ENCODE assay signal across 8 cellular contexts in genomic region chr15:73633991-73634495, GRCh38. TPM values are rescaled to one million over a fixed set of nuclear protein-coding genes. Genes with fewer than 3 reads are reported as not detected.
DNase-seq lines count a peak whose midpoint lies in the region; ATAC-seq and TF ChIP-seq lines count a peak whose summit lies in the region.

No MANE protein-coding gene starts in this region.

- H3K36me3 ChIP-seq in Caco-2 (ENCODE audit: control insufficient read depth, insufficient read depth, low read length): no peaks in the 10 kb centered on the region
- no peaks in the 10 kb centered on the region for H3K36me3 ChIP-seq in NT2/D1 (ENCODE audit: insufficient read depth, insufficient read length, low read length)
- no peaks in the 10 kb centered on the region for H3K36me3 ChIP-seq in colonic mucosa
- H3K36me3 ChIP-seq in naive thymus-derived CD4-positive, alpha-beta T cell (ENCODE audit: control insufficient read depth in 2 of 3, insufficient read depth in 3 of 3, low read length in 3 of 3): no peaks in the 10 kb centered on the region

- DNase-seq in Caco-2 (peak in 1 of 2 experiments; percentile 15), NT2/D1 (ENCODE audit: low read depth, low spot score) (no peak), colonic mucosa (no peak), NCI-H774 (lab: John Stamatoyannopoulos, UW) (no peak), left lobe of liver (ENCODE audit: low spot score) (no peak), D341Med (ENCODE audit: low spot score) (no peak)
- DNase-seq in naive thymus-derived CD4-positive, alpha-beta T cell: no peak

- H3K9me3 Mint-ChIP-seq in Caco-2 (ENCODE audit: unreplicated experiment): no peaks in the 10 kb centered on the region
- H3K9me3 Mint-ChIP-seq in naive thymus-derived CD4-positive, alpha-beta T cell: peaks cover 0 to 3% (median 0%) of the 10 kb centered on the region in 11 donors

- H3K27me3 ChIP-seq in Caco-2 (replicated peaks; ENCODE audit: control insufficient read depth, insufficient read depth, low read length) (no peaks in the 10 kb centered on the region), NT2/D1 (ENCODE audit: insufficient read depth, insufficient read length) (no peaks in the 10 kb centered on the region), colonic mucosa (no peaks in the 10 kb centered on the region)
- H3K27me3 ChIP-seq in naive thymus-derived CD4-positive, alpha-beta T cell (ENCODE audit: control insufficient read depth in 2 of 2, insufficient read depth in 2 of 2, low read length in 2 of 2): no peaks in the 10 kb centered on the region

- H3K27ac ChIP-seq in colonic mucosa: peak overlapping the region; percentile 94
- peak overlapping the region; percentile 69 for H3K27ac ChIP-seq in naive thymus-derived CD4-positive, alpha-beta T cell (ENCODE audit: low read depth, low read length)

- TF ChIP-seq CTCF in Caco-2 (IDR thresholded peaks at IDR 0.05; ENCODE audit: insufficient read depth in 1 of 2, low read depth in 1 of 2, low read length in 1 of 2, severe bottlenecking in 1 of 2, unreplicated experiment in 1 of 2) (no peak), colonic mucosa (IDR thresholded peaks at IDR 0.05) (no peak)

- peaks cover 2% of the 10 kb centered on the region for H3K27me3 Mint-ChIP-seq in Caco-2 (ENCODE audit: insufficient read depth, unreplicated experiment)
- peaks cover 5 to 29% (median 12%) of the 10 kb centered on the region in 5 donors for H3K27me3 Mint-ChIP-seq in naive thymus-derived CD4-positive, alpha-beta T cell

- no TSS peak for BruUV-seq in Caco-2 (replicated peaks; lab: Mats Ljungman, UMichigan)

- peaks cover 9% of the 10 kb centered on the region for H3K36me3 Mint-ChIP-seq in Caco-2 (ENCODE audit: insufficient read depth, unreplicated experiment)
- peaks cover 0 to 2% (median 0%) of the 10 kb centered on the region in 5 donors for H3K36me3 Mint-ChIP-seq in naive thymus-derived CD4-positive, alpha-beta T cell

- peaks cover 20% of the 10 kb centered on the region for H3K4me1 Mint-ChIP-seq in Caco-2 (ENCODE audit: low read depth, unreplicated experiment)
- peaks cover 33 to 52% (median 45%) of the 10 kb centered on the region in 7 donors for H3K4me1 Mint-ChIP-seq in naive thymus-derived CD4-positive, alpha-beta T cell

- intact Hi-C loops in Caco-2 (cut with micrococcal nuclease; ENCODE audit: unreplicated experiment): loop anchor here (2.0 to 5.0 kb wide), 2 partner anchors 37 to 49 kb away; no protein-coding TSS in a partner anchor
- intact Hi-C loops in colonic mucosa (cut with DNase I): no loop called here
- intact Hi-C loops in naive thymus-derived CD4-positive, alpha-beta T cell (cut with micrococcal nuclease): loop anchor here (2.0 to 10.0 kb wide), 5 partner anchors 361 to 1818 kb away; partner anchors contain the start of genes PML (in 2 of the 2), STOML1 (in 2 of the 2), ARIH1 (in 1 of the 2) and HEXA (in 1 of the 2)

- H3K9ac ChIP-seq in NT2/D1 (ENCODE audit: insufficient read length, low read depth) (peak overlapping the region; percentile 80), colonic mucosa (ENCODE audit: low read depth in 2 of 2, low read length in 2 of 2) (peak overlapping the region in 1 of 2 donors; percentile 76)

- H3K4me3 ChIP-seq in Caco-2 (ENCODE audit: low read depth, low read length) (peak overlapping the region; percentile 31), NT2/D1 (ENCODE audit: insufficient read length, low read depth) (peak overlapping the region; percentile 53), colonic mucosa (no peak overlapping the region)
- peak overlapping the region; percentile 73 for H3K4me3 ChIP-seq in naive thymus-derived CD4-positive, alpha-beta T cell (ENCODE audit: low read length)

- H3K4me1 ChIP-seq in Caco-2: peaks cover 25% of the 10 kb centered on the region
- no peaks in the 10 kb centered on the region for H3K4me1 ChIP-seq in NT2/D1 (ENCODE audit: insufficient read depth, insufficient read length)
- H3K4me1 ChIP-seq in colonic mucosa: peaks cover 16% of the 10 kb centered on the region
- peaks cover 16 to 22% of the 10 kb centered on the region in 2 donors for H3K4me1 ChIP-seq in naive thymus-derived CD4-positive, alpha-beta T cell (ENCODE audit: control insufficient read depth in 2 of 2, insufficient read depth in 2 of 2, low read length in 2 of 2)

- H3K9me3 ChIP-seq in Caco-2 (no peaks in the 10 kb centered on the region), NT2/D1 (ENCODE audit: insufficient read depth, low read length) (no peaks in the 10 kb centered on the region), colonic mucosa (no peaks in the 10 kb centered on the region)
- H3K9me3 ChIP-seq in naive thymus-derived CD4-positive, alpha-beta T cell (ENCODE audit: control insufficient read depth in 2 of 3, low read length in 3 of 3): no peaks in the 10 kb centered on the region

- H3K4me3 Mint-ChIP-seq in Caco-2 (ENCODE audit: unreplicated experiment): peak overlapping the region; percentile 79
- H3K4me3 Mint-ChIP-seq in naive thymus-derived CD4-positive, alpha-beta T cell: peak overlapping the region; percentile 79 to 97 (median 90)

- POLR2A ChIA-PET in Caco-2 (lab: Charles Lee): interaction anchor here (1.0 to 1.3 kb wide), 2 partner anchors 66 to 84 kb away, joined by 3 to 4 read pairs; no protein-coding TSS in a partner anchor
- POLR2A ChIA-PET in naive thymus-derived CD4-positive, alpha-beta T cell (lab: Charles Lee): interaction anchor here (0.6 to 1.0 kb wide), 2 partner anchors 20 to 74 kb away, joined by 3 read pairs; no protein-coding TSS in a partner anchor

- H3K27ac Mint-ChIP-seq in Caco-2 (ENCODE audit: unreplicated experiment): peak overlapping the region; percentile 98
- H3K27ac Mint-ChIP-seq in naive thymus-derived CD4-positive, alpha-beta T cell: peak overlapping the region; percentile 71 to 96 (median 85)

- ATAC-seq in naive thymus-derived CD4-positive, alpha-beta T cell: no peak
- ATAC-seq in HG02840 (IDR thresholded peaks at IDR 0.05; ENCODE audit: low FRiP score, unreplicated experiment) (no peak), left lobe of liver (no peak)

- CTCF ChIA-PET in Caco-2 (lab: Charles Lee): interaction anchor here (0.5 to 2.2 kb wide), 7 partner anchors 22 to 73 kb away, joined by 3 to 10 read pairs (median 4); no protein-coding TSS in a partner anchor
- CTCF ChIA-PET in naive thymus-derived CD4-positive, alpha-beta T cell (lab: Charles Lee): interaction anchor here (1.1 kb wide), 1 partner anchor 74 kb away, joined by 4 read pairs; no protein-coding TSS in a partner anchor

RNA-seq across cellular contexts. Expression of gene NPTN, which starts 0.9 kb away (rescaled TPM):
- total RNA-seq in Caco-2 (2022) (124 TPM in 2 replicates), colonic mucosa (100 to 1,000 TPM; 111 to 159 TPM), left lobe of liver (24.2 TPM)
- total RNA-seq in naive thymus-derived CD4-positive, alpha-beta T cell: 10 to 100 TPM; 26.8 to 48.2 (median 42.6) TPM
- 10 to 100 TPM; 35.3 to 51.9 TPM for polyA plus RNA-seq in naive thymus-derived CD4-positive, alpha-beta T cell

RNA-seq across cellular contexts. Expression of gene CD276, which starts 50.1 kb away (rescaled TPM):
- total RNA-seq in Caco-2 (2022): 70.5 and 74.2 TPM in 2 replicates
- 10 to 100 TPM; 45.2 to 49.9 TPM for total RNA-seq in colonic mucosa
- total RNA-seq in naive thymus-derived CD4-positive, alpha-beta T cell: 1 to 10 TPM in 2 of 5 experiments, under 1 TPM in 1, not detected in 2; 0.76 to 2.7 (median 1.9) TPM
- polyA plus RNA-seq in naive thymus-derived CD4-positive, alpha-beta T cell: not detected
- 20.5 TPM for total RNA-seq in left lobe of liver
